ENCODE assay signal across 12 cellular contexts in the genomic region with DNA sequence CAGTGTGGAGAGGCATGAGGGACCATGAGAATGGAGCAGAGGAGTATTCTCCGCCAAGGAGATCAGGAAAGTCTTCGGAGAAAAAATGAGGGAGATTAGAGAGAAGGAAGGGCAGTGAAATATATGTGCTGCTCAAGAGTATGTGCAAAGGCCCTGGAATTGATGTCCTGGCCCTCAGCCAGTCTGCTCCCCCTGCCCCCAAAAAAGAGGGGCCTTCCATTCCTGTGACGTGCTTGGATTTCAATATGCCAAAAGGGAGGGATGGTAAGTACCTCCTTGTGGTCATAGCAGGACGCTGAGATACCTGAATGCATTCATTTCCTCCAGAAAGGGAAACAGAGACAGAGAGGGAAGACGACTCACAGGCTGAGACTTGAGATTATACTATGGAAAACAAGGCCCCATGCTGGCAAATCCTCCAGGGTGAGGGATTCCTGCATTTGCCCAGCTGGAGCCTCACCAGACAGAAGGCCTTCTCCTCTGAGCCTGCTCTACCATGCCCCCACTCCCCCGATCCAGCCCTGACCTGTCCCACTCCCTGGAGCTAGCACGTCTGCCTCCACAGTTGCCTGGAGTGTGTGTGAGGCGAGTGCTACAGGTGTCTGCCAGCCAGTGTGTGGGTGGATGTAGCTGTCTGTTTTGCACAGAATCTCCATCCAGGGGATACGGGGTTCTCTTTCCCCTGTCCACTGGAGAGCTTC. TPM values are rescaled to one million over a fixed set of nuclear protein-coding genes. Genes with fewer than 3 reads are reported as not detected.
DNase-seq lines count a peak whose midpoint lies in the region; ATAC-seq and TF ChIP-seq lines count a peak whose summit lies in the region.
"Had no signal": no experiment of that assay in that cellular context is flagged by ENCODE, and none has a peak within 500 bp of the region (broad histone marks: within the 10 kb centered on the region; RNA-seq: fewer than 3 reads in every experiment).

No MANE protein-coding gene starts in this region.

- peak overlapping the region; percentile 8 for H3K4me2 ChIP-seq in neural progenitor cell

- no peaks in the 10 kb centered on the region for H3K27me3 Mint-ChIP-seq in activated CD4-positive, alpha-beta T cell treated with anti-CD3 and anti-CD28 coated beads for 36 hours
- H3K27me3 Mint-ChIP-seq in central memory CD8-positive, alpha-beta T cell, result no peaks in the 10 kb centered on the region
- H3K27me3 Mint-ChIP-seq in neural progenitor cell (ENCODE audit: insufficient read depth, low read depth), result peaks cover 26% of the 10 kb centered on the region

- H2AFZ ChIP-seq in neural progenitor cell (replicated peaks), result no peak overlapping the region

- H3K4me3 Mint-ChIP-seq in activated CD4-positive, alpha-beta T cell treated with anti-CD3 and anti-CD28 coated beads for 36 hours, result peak overlapping the region; percentile 14
- peak overlapping the region; percentile 50 for H3K4me3 Mint-ChIP-seq in central memory CD8-positive, alpha-beta T cell
- H3K4me3 Mint-ChIP-seq in neural progenitor cell, result peak overlapping the region; percentile 55

- H3K27ac ChIP-seq in neural progenitor cell, result no peak overlapping the region
- H3K27ac ChIP-seq: upper lobe of left lung had no signal

- POLR2A ChIA-PET in activated CD4-positive, alpha-beta T cell treated with anti-CD3 and anti-CD28 coated beads for 36 hours (lab: Charles Lee), result no interaction called here
- POLR2A ChIA-PET in HEK293T (lab: Yijun Ruan, JAX), result interaction anchor here (1.6 kb wide), 1 partner anchor 16 kb away, joined by 3 read pairs; no protein-coding TSS in a partner anchor

- H3K4me3 ChIP-seq in NT2/D1 (ENCODE audit: insufficient read length, low read depth), result no peak overlapping the region
- H3K4me3 ChIP-seq in neural progenitor cell, result no peak overlapping the region
- H3K4me3 ChIP-seq: upper lobe of left lung had no signal

- H3K4me1 ChIP-seq in NT2/D1 (ENCODE audit: insufficient read depth, insufficient read length), result peaks cover 32% of the 10 kb centered on the region
- H3K4me1 ChIP-seq in neural progenitor cell, result peaks cover 47% of the 10 kb centered on the region

- peak; percentile 62 for DNase-seq in activated CD4-positive, alpha-beta T cell treated with anti-CD3 and anti-CD28 coated beads for 36 hours
- no peak for DNase-seq in activated CD4-positive, alpha-beta T cell treated with anti-CD3 and anti-CD28 coated beads, Interleukin-2, amount 50 U/mL, for 4 hours
- peak; percentile 70 for DNase-seq in NT2/D1 (ENCODE audit: low read depth, low spot score)
- DNase-seq in central memory CD8-positive, alpha-beta T cell (ENCODE audit: low spot score in 2 of 2), result no peak
- no peak for DNase-seq in neural progenitor cell (ENCODE audit: low spot score)
- DNase-seq in HEK293T (ENCODE audit: extremely low spot score), result no peak
- DNase-seq: erythroblast, NCI-H2107, right cardiac atrium, upper lobe of left lung had no signal

- H3K9me3 ChIP-seq in NT2/D1 (ENCODE audit: insufficient read depth, low read length) (no peaks in the 10 kb centered on the region), neural progenitor cell (ENCODE audit: low read depth) (no peaks in the 10 kb centered on the region)
- H3K9me3 ChIP-seq: upper lobe of left lung had no signal

- no peaks in the 10 kb centered on the region for H4K20me1 ChIP-seq in neural progenitor cell (ENCODE audit: low read depth)

- no peak for TF ChIP-seq CTCF in neural progenitor cell (IDR thresholded peaks at IDR 0.05)

- H3K9ac ChIP-seq in NT2/D1 (ENCODE audit: insufficient read length, low read depth) (peak overlapping the region; percentile 15), neural progenitor cell (no peak overlapping the region)

- no peaks in the 10 kb centered on the region for H3K27me3 ChIP-seq in NT2/D1 (ENCODE audit: insufficient read depth, insufficient read length)
- no peaks in the 10 kb centered on the region for H3K27me3 ChIP-seq in neural progenitor cell
- H3K27me3 ChIP-seq: upper lobe of left lung had no signal

- H3K9me3 Mint-ChIP-seq in activated CD4-positive, alpha-beta T cell treated with anti-CD3 and anti-CD28 coated beads for 36 hours (ENCODE audit: low read depth), result no peaks in the 10 kb centered on the region
- no peaks in the 10 kb centered on the region for H3K9me3 Mint-ChIP-seq in central memory CD8-positive, alpha-beta T cell
- H3K9me3 Mint-ChIP-seq in neural progenitor cell, result no peaks in the 10 kb centered on the region

- H3K36me3 Mint-ChIP-seq in activated CD4-positive, alpha-beta T cell treated with anti-CD3 and anti-CD28 coated beads for 36 hours (ENCODE audit: low read depth), result no peaks in the 10 kb centered on the region
- peaks cover 10% of the 10 kb centered on the region for H3K36me3 Mint-ChIP-seq in central memory CD8-positive, alpha-beta T cell (ENCODE audit: insufficient read depth)
- H3K36me3 Mint-ChIP-seq in neural progenitor cell, result no peaks in the 10 kb centered on the region

- intact Hi-C loops in activated CD4-positive, alpha-beta T cell treated with anti-CD3 and anti-CD28 coated beads for 36 hours (cut with DNase I, micrococcal nuclease), result no loop called here

- peaks cover 37% of the 10 kb centered on the region for H3F3A ChIP-seq in neural progenitor cell (ENCODE audit: low read depth)

- peak; percentile 31 for ATAC-seq in activated CD4-positive, alpha-beta T cell treated with anti-CD3 and anti-CD28 coated beads for 36 hours
- peak; percentile 4 for ATAC-seq in central memory CD8-positive, alpha-beta T cell (replicated peaks; ENCODE audit: extremely low read depth, poor library complexity, severe bottlenecking)
- ATAC-seq in HG03565 (IDR thresholded peaks at IDR 0.05; ENCODE audit: unreplicated experiment) (no peak), HG02840 (IDR thresholded peaks at IDR 0.05; ENCODE audit: low FRiP score, unreplicated experiment) (no peak)
- ATAC-seq: right cardiac atrium had no signal

- CTCF ChIA-PET in activated CD4-positive, alpha-beta T cell treated with anti-CD3 and anti-CD28 coated beads for 36 hours (lab: Charles Lee), result interaction anchor here (0.6 to 2.6 kb wide), 6 partner anchors 15 to 109 kb away, joined by 3 to 8 read pairs (median 4); no protein-coding TSS in a partner anchor
- CTCF ChIA-PET in HEK293T (lab: Yijun Ruan, JAX), result no interaction called here

- H3K79me2 ChIP-seq in neural progenitor cell (ENCODE audit: low read depth), result no peaks in the 10 kb centered on the region

- peaks cover 55% of the 10 kb centered on the region for H3K4me1 Mint-ChIP-seq in activated CD4-positive, alpha-beta T cell treated with anti-CD3 and anti-CD28 coated beads for 36 hours
- peaks cover 44% of the 10 kb centered on the region for H3K4me1 Mint-ChIP-seq in central memory CD8-positive, alpha-beta T cell
- peaks cover 52% of the 10 kb centered on the region for H3K4me1 Mint-ChIP-seq in neural progenitor cell

- H3K36me3 ChIP-seq in NT2/D1 (ENCODE audit: insufficient read depth, insufficient read length, low read length), result no peaks in the 10 kb centered on the region
- H3K36me3 ChIP-seq in neural progenitor cell, result no peaks in the 10 kb centered on the region
- H3K36me3 ChIP-seq: upper lobe of left lung had no signal

- H3K27ac Mint-ChIP-seq in activated CD4-positive, alpha-beta T cell treated with anti-CD3 and anti-CD28 coated beads for 36 hours, result peak overlapping the region; percentile 78
- H3K27ac Mint-ChIP-seq in central memory CD8-positive, alpha-beta T cell (ENCODE audit: low read depth), result peak overlapping the region; percentile 33
- H3K27ac Mint-ChIP-seq in neural progenitor cell, result no peak overlapping the region

TF ChIP-seq in HEK293T, 16 proteins besides CTCF, POLR2A, EP300 and RAD21:
- no peak for TF ChIP-seq FOXM1 (IDR thresholded peaks at IDR 0.05; ENCODE audit: borderline replicate concordance)
- no peak for TF ChIP-seq ZNF384 (IDR thresholded peaks at IDR 0.05)
- TF ChIP-seq BHLHE40 (IDR thresholded peaks at IDR 0.05; ENCODE audit: borderline replicate concordance), result no peak
- no peak for TF ChIP-seq ARNT (IDR thresholded peaks at IDR 0.05)
- no peak for TF ChIP-seq L3MBTL2 (conservative IDR thresholded peaks at IDR 0.05)
- no peak for TF ChIP-seq ELF4 (IDR thresholded peaks at IDR 0.05)
- no peak for TF ChIP-seq FOXA1 (IDR thresholded peaks at IDR 0.05)
- no peak for TF ChIP-seq SP1 (IDR thresholded peaks at IDR 0.05)
- TF ChIP-seq, protein P1, sequence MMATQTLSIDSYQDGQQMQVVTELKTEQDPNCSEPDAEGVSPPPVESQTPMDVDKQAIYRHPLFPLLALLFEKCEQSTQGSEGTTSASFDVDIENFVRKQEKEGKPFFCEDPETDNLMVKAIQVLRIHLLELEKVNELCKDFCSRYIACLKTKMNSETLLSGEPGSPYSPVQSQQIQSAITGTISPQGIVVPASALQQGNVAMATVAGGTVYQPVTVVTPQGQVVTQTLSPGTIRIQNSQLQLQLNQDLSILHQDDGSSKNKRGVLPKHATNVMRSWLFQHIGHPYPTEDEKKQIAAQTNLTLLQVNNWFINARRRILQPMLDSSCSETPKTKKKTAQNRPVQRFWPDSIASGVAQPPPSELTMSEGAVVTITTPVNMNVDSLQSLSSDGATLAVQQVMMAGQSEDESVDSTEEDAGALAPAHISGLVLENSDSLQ (IDR thresholded peaks at IDR 0.05), result no peak
- TF ChIP-seq CTBP1 (IDR thresholded peaks at IDR 0.05; ENCODE audit: borderline replicate concordance), result no peak
- no peak for TF ChIP-seq HDGF (IDR thresholded peaks at IDR 0.05; ENCODE audit: borderline replicate concordance)
- no peak for TF ChIP-seq FOXK2 (IDR thresholded peaks at IDR 0.05)
- no peak for TF ChIP-seq NFRKB (IDR thresholded peaks at IDR 0.05)
- no peak for TF ChIP-seq SUZ12 (IDR thresholded peaks at IDR 0.05)
- TF ChIP-seq LEF1 (IDR thresholded peaks at IDR 0.05; ENCODE audit: borderline replicate concordance), result no peak
- TF ChIP-seq TARDBP (IDR thresholded peaks at IDR 0.05), result no peak

RNA-seq across cellular contexts. Expression of gene RARG, which starts 3.9 kb away (rescaled TPM):
- total RNA-seq in activated CD4-positive, alpha-beta T cell treated with anti-CD3 and anti-CD28 coated beads for 36 hours, result 10 to 100 TPM; 20.0 to 21.6 TPM
- 17.0 and 30.9 TPM in 2 replicates for total RNA-seq in neural progenitor cell (ENCODE audit: low replicate concordance)

RNA-seq across cellular contexts. Expression of gene ITGB7, which starts 28.8 kb away (rescaled TPM):
- 10 to 100 TPM; 73.0 to 77.6 TPM for total RNA-seq in activated CD4-positive, alpha-beta T cell treated with anti-CD3 and anti-CD28 coated beads for 36 hours
- total RNA-seq in neural progenitor cell (ENCODE audit: low replicate concordance), result 0.43 TPM in 1 of 2 replicates, not detected in the other

RNA-seq across cellular contexts. Expression of gene ESPL1, which starts 32.2 kb away (rescaled TPM):
- total RNA-seq in activated CD4-positive, alpha-beta T cell treated with anti-CD3 and anti-CD28 coated beads for 36 hours, result 10 to 100 TPM; 60.8 to 66.9 TPM
- 34.3 and 54.0 TPM in 2 replicates for total RNA-seq in neural progenitor cell (ENCODE audit: low replicate concordance)

RNA-seq across cellular contexts. Expression of gene CSAD, which starts 55.2 kb away (rescaled TPM):
- total RNA-seq in activated CD4-positive, alpha-beta T cell treated with anti-CD3 and anti-CD28 coated beads for 36 hours, result 10 to 100 TPM; 20.0 to 23.1 TPM
- 26.9 and 33.0 TPM in 2 replicates for total RNA-seq in neural progenitor cell (ENCODE audit: low replicate concordance)

RNA-seq across cellular contexts. Expression of gene ZNF740, which starts 55.4 kb away (rescaled TPM):
- total RNA-seq in activated CD4-positive, alpha-beta T cell treated with anti-CD3 and anti-CD28 coated beads for 36 hours, result 10 to 100 TPM; 34.9 to 40.2 TPM
- total RNA-seq in neural progenitor cell (ENCODE audit: low replicate concordance), result 38.4 and 40.4 TPM in 2 replicates

Comparison
In these comparisons a context has a peak if more than half of its experiments do, and no peak if none do; other contexts are left out.
1. DNase-seq: peak in activated CD4-positive, alpha-beta T cell treated with anti-CD3 and anti-CD28 coated beads for 36 hours (single experiment) and NT2/D1 (single experiment); none in activated CD4-positive, alpha-beta T cell treated with anti-CD3 and anti-CD28 coated beads, Interleukin-2, amount 50 U/mL, for 4 hours (0 of 2), central memory CD8-positive, alpha-beta T cell (0 of 2), neural progenitor cell (single experiment) and HEK293T (single experiment).
2. ATAC-seq: peak in activated CD4-positive, alpha-beta T cell treated with anti-CD3 and anti-CD28 coated beads for 36 hours (single experiment) and central memory CD8-positive, alpha-beta T cell (single experiment); none in HG03565 (single experiment) and HG02840 (single experiment).
3. RNA of gene ITGB7, which starts 28.8 kb away (total RNA-seq): 73.0 to 77.6 TPM in activated CD4-positive, alpha-beta T cell treated with anti-CD3 and anti-CD28 coated beads for 36 hours; 0.43 TPM in neural progenitor cell; every median in the first group is over 10 times any median in the second.
4. Peak in every context shown above with its lines, with median percentiles within 50 percentile points of each other: H3K4me3 Mint-ChIP-seq.